ENCODE assay signal across 8 cellular contexts in the genomic region with DNA sequence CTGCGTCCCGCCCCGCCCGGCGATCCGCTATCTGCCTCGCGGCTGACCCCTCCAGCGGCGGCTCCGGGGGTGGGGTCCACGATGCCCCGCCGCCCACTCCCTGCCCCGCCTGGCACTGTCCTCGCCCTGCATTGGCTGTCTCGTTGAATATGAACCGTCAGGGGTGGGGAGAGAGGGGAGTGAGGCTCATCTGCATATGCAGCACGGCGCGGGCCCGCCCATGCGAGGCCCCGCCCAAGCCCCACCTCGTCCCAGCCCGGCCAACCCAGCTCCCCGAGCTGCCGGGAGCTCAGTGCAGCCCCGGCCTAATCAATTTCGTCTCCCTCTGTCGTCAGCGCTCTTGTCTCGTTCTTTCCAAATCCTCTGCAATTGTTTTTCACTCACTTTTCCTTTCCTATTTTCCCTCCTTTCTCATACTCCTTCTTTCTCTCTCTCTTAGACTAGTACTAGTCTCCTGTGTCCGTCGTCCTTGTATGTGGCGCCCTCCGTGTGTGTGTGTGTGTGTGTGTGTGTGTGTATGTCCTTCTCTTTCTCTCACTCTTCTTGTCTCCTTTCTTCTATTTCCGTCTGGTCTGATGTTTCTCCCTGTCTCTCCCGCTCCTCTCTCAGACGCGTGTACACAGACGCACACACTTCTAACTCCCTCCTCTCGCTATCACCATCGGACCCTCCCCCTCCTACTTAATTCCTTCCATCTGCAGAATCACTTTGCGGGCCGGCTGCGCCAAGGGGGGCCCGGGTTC. TPM values are rescaled to one million over a fixed set of nuclear protein-coding genes. Genes with fewer than 3 reads are reported as not detected.
DNase-seq lines count a peak whose midpoint lies in the region; ATAC-seq and TF ChIP-seq lines count a peak whose summit lies in the region.

No MANE protein-coding gene starts in this region.

- no peak overlapping the region for H3K9ac ChIP-seq in parathyroid adenoma

- 0 to 1% (median 1%) methylated on average over 32 to 48 of the region's 48 CpGs for WGBS in adipose tissue, 3 donors

- TF ChIP-seq CTCF in GM10266 (IDR thresholded peaks at IDR 0.05; ENCODE audit: control insufficient read depth, insufficient read depth, low read depth, missing control alignments) (no peak), parathyroid adenoma (IDR thresholded peaks at IDR 0.05) (no peak), tibial artery (IDR thresholded peaks at IDR 0.05) (no peak)

- H3K27ac ChIP-seq in adipose tissue (ENCODE audit: low read depth, low read length) (peak overlapping the region; percentile 70), parathyroid adenoma (peak overlapping the region; percentile 75), tibial artery (peak overlapping the region; percentile 87 to 94)

- H3K27me3 ChIP-seq in parathyroid adenoma (ENCODE audit: control insufficient read depth, insufficient read depth, low read length) = no peaks in the 10 kb centered on the region
- no peaks in the 10 kb centered on the region for H3K27me3 ChIP-seq in tibial artery

- intact Hi-C loops in cardiac septum (cut with DNase I) = loop anchor here (1.0 to 2.0 kb wide), 3 partner anchors 21 to 63 kb away; no protein-coding TSS in a partner anchor
- intact Hi-C loops in tibial artery (cut with DNase I; ENCODE audit: low total_unique reads) = loop anchor here (5.0 to 10.0 kb wide), 3 partner anchors 44 to 201 kb away; no protein-coding TSS in a partner anchor

- H2AFZ ChIP-seq in parathyroid adenoma = peak overlapping the region; percentile 92

- H3K36me3 ChIP-seq in parathyroid adenoma (ENCODE audit: control insufficient read depth, insufficient read depth, low read length) = no peaks in the 10 kb centered on the region
- no peaks in the 10 kb centered on the region for H3K36me3 ChIP-seq in tibial artery

- peaks cover 27% of the 10 kb centered on the region for H3K79me2 ChIP-seq in parathyroid adenoma

- DNase-seq in GM10266 (ENCODE audit: extremely low spot score) = peak; percentile 97
- DNase-seq in NCI-H1436 (lab: John Stamatoyannopoulos, UW) = peak; percentile 88
- peak; percentile 96 for DNase-seq in SW480 (ENCODE audit: low spot score)
- peak; percentile 98 for DNase-seq in cardiac septum (ENCODE audit: low spot score)
- peak; percentile 99 to 100 for DNase-seq in tibial artery

- peak; percentile 95 for ATAC-seq in HG02763 (IDR thresholded peaks at IDR 0.05; ENCODE audit: unreplicated experiment)

- H3K9me3 ChIP-seq in parathyroid adenoma (ENCODE audit: control insufficient read depth, low read length) (no peaks in the 10 kb centered on the region), tibial artery (no peaks in the 10 kb centered on the region)

- peak overlapping the region; percentile 70 for H3K4me2 ChIP-seq in parathyroid adenoma (ENCODE audit: low read length)

- H3K4me3 ChIP-seq in parathyroid adenoma (ENCODE audit: low read depth, low read length) (peak overlapping the region; percentile 47), tibial artery (peak overlapping the region; percentile 73 to 94)

- H3K4me1 ChIP-seq in parathyroid adenoma (peaks cover 21% of the 10 kb centered on the region), tibial artery (peaks cover 0 to 42% (median 32%) of the 10 kb centered on the region in 4 donors)

RNA-seq across cellular contexts. Expression of a gene that starts 0.5 kb away (rescaled TPM):
- 100 to 1,000 TPM in 1 of 3 donors, 10 to 100 TPM in 1, 1 to 10 TPM in 1; 7.4 to 121 (median 60.8) TPM for polyA plus RNA-seq in adipose tissue
- total RNA-seq in cardiac septum = 56.6 TPM

Comparison
In these comparisons a context has a peak if more than half of its experiments do, and no peak if none do; other contexts are left out.
1. Peak in every context shown above with its lines: DNase-seq, ATAC-seq, H3K4me3 ChIP-seq and H3K27ac ChIP-seq.